In the genomic region with DNA sequence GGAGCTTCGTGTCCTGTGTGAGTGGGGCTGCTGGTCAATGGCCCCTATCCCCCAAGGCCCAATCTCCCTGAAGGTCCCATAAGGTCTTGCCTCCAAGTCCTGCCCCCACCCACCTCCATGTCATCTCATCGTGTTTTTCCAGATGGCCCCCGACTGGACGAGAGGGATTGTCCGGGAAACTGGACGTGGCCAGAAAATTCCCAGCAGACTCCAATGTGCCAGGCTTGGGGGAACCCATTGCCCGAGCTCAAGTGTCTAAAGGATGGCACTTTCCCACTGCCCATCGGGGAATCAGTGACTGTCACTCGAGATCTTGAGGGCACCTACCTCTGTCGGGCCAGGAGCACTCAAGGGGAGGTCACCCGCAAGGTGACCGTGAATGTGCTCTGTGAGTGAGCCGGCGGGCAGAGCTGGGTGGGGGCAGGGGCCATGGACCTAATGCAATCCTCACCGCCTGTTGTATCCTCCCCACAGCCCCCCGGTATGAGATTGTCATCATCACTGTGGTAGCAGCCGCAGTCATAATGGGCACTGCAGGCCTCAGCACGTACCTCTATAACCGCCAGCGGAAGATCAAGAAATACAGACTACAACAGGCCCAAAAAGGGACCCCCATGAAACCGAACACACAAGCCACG, we compare ENCODE assay signal across 16 cellular contexts. TPM values are rescaled to one million over a fixed set of nuclear protein-coding genes. Genes with fewer than 3 reads are reported as not detected.
DNase-seq lines count a peak whose midpoint lies in the region; ATAC-seq, FAIRE-seq and TF ChIP-seq lines count a peak whose summit lies in the region.
"Had no signal": no experiment of that assay in that cellular context is flagged by ENCODE, and none has a peak within 500 bp of the region (broad histone marks: within the 10 kb centered on the region; RNA-seq: fewer than 3 reads in every experiment).

No MANE protein-coding gene starts in this region.

- H3K9ac ChIP-seq in K562 (ENCODE audit: insufficient read depth in 1 of 2, low read depth in 2 of 2, low read length in 2 of 2) = peak overlapping the region in 1 of 2 experiments; percentile 41; a peak in 2 of 4 replicates
- H3K9ac ChIP-seq: GM23248 had no signal

- H3K27ac ChIP-seq in K562 (ENCODE audit: extremely low read depth, low read depth, low read length) (no peak overlapping the region), upper lobe of left lung (peak overlapping the region; percentile 74 to 77 (median 75))
- H3K27ac ChIP-seq: A549, GM23248, HL-60 had no signal

- TF ChIP-seq RAD21 in K562 (CRISPR knock-in tag; conservative IDR thresholded peaks at IDR 0.05 in 1 of 2, IDR thresholded peaks at IDR 0.05 in 1 of 2) = no peak

- 93% methylated on average over 21 of the region's 22 CpGs for WGBS in K562 (ENCODE audit: insufficient coverage, low coverage, missing lambda C conversion rate)
- 88 to 93% methylated on average over 17 to 21 of the region's 22 CpGs for WGBS in upper lobe of left lung, 2 donors

- CTCF ChIA-PET in K562 (lab: Yijun Ruan, JAX; ENCODE audit: low intra/inter-chr PET ratio) = no interaction called here

- in situ Hi-C loops in K562 (cut with MboI) = no loop called here
- in situ Hi-C loops in G401 (cut with HindIII; ENCODE audit: low sequenced_read_pairs) = no loop called here

- H4K20me1 ChIP-seq in K562 (replicated peaks; ENCODE audit: control insufficient read depth, insufficient read depth, low read length) = no peaks in the 10 kb centered on the region

- TF ChIP-seq EP300 in K562 (IDR thresholded peaks at IDR 0.05; ENCODE audit: low read length) (no peak), upper lobe of left lung (IDR thresholded peaks at IDR 0.05) (no peak)

- peaks cover 59% of the 10 kb centered on the region for H3K36me3 ChIP-seq in K562 (ENCODE audit: control insufficient read depth, insufficient read depth, low read length)
- peaks cover 21 to 63% (median 48%) of the 10 kb centered on the region in 4 donors for H3K36me3 ChIP-seq in upper lobe of left lung

- no peak for FAIRE-seq in K562 (lab: Jason Lieb, UNC)
- FAIRE-seq: A549, GM18507, GM19239 had no signal

- BruUV-seq in K562 (replicated peaks; lab: Mats Ljungman, UMichigan) = no TSS peak

- H2AFZ ChIP-seq in K562 (ENCODE audit: low read depth, low read length) = no peak overlapping the region
- H2AFZ ChIP-seq: GM23248 had no signal

- intact Hi-C loops in Right ventricle myocardium inferior (cut with DNase I) (no loop called here), Right ventricle myocardium superior (cut with DNase I) (no loop called here), K562 (cut with micrococcal nuclease) (no loop called here)

- H3K4me3 ChIP-seq in K562 = no peak overlapping the region
- peak overlapping the region in 1 of 4 donors; percentile 34 for H3K4me3 ChIP-seq in upper lobe of left lung
- H3K4me3 ChIP-seq: A549, GM23248 had no signal

- H3K27me3 ChIP-seq in K562 (ENCODE audit: control insufficient read depth in 2 of 2, insufficient read depth in 2 of 2, low read length in 2 of 2) = no peaks in the 10 kb centered on the region
- peaks cover 0 to 7% (median 4%) of the 10 kb centered on the region in 4 donors for H3K27me3 ChIP-seq in upper lobe of left lung

- TF ChIP-seq POLR2A in K562 (conservative IDR thresholded peaks at IDR 0.05) = no peak
- TF ChIP-seq POLR2A in upper lobe of left lung (IDR thresholded peaks at IDR 0.05) = no peak

- POLR2A ChIA-PET in K562 (lab: Yijun Ruan, JAX) = interaction anchor here (0.5 to 6.2 kb wide), 2 partner anchors 14 to 16 kb away, joined by 3 to 74 read pairs; a partner anchor contains a TSS

- H3K79me2 ChIP-seq in K562 (ENCODE audit: control insufficient read depth, insufficient read depth, low read length) = peaks cover 38% of the 10 kb centered on the region

- H3K9me1 ChIP-seq in K562 (ENCODE audit: control insufficient read depth, insufficient read depth, low read length) = peaks cover 6% of the 10 kb centered on the region

- ATAC-seq in Right ventricle myocardium inferior (no peak), Right ventricle myocardium superior (ENCODE audit: poor library complexity) (no peak), K562 (no peak), upper lobe of left lung (ENCODE audit: low FRiP score in 2 of 2) (no peak)
- ATAC-seq: A549 had no signal

- no peaks in the 10 kb centered on the region for H3K9me3 ChIP-seq in K562 (replicated peaks; ENCODE audit: control insufficient read depth, insufficient read depth, low read depth, low read length)
- H3K9me3 ChIP-seq in upper lobe of left lung = no peaks in the 10 kb centered on the region
- H3K9me3 ChIP-seq: A549 had no signal

- H3K4me2 ChIP-seq in K562 (ENCODE audit: insufficient read depth, low read length) = no peak overlapping the region
- H3K4me2 ChIP-seq: A549 had no signal

- peaks cover 30 to 62% of the 10 kb centered on the region in 2 experiments; a peak in 4 of 5 replicates for H3K4me1 ChIP-seq in K562 (replicated peaks in 1 of 2; ENCODE audit: control insufficient read depth in 2 of 2, insufficient read depth in 2 of 2, low read length in 2 of 2)
- peaks cover 62 to 93% (median 83%) of the 10 kb centered on the region in 4 donors for H3K4me1 ChIP-seq in upper lobe of left lung

- peak; percentile 23 for DNase-seq in Right ventricle myocardium inferior (ENCODE audit: missing footprints)
- DNase-seq in Right ventricle myocardium superior = no peak
- no peak for DNase-seq in K562 (ENCODE audit: extremely low read depth in 1 of 4, low spot score in 3 of 4)
- DNase-seq in upper lobe of left lung = peak in 1 of 2 donors; percentile 61
- no peak for DNase-seq in NCI-H524 (lab: John Stamatoyannopoulos, UW)
- DNase-seq in G401 (ENCODE audit: low spot score) = no peak
- DNase-seq: DMS53, GM23248, KG1, NCI-H1105, NCI-H187 had no signal

- TF ChIP-seq CTCF in K562 (IDR thresholded peaks at IDR 0.05 in 2 of 3, conservative IDR thresholded peaks at IDR 0.05 in 1 of 3; ENCODE audit: insufficient read depth in 2 of 3, low read depth in 1 of 3, low read length in 3 of 3) = no peak
- no peak for TF ChIP-seq CTCF in upper lobe of left lung (IDR thresholded peaks at IDR 0.05)

RNA-seq across cellular contexts. Expression of a gene that starts 2.0 kb away (rescaled TPM):
- 0.30 TPM for total RNA-seq in Right ventricle myocardium inferior
- 0.46 TPM for total RNA-seq in Right ventricle myocardium superior
- total RNA-seq in K562 (2011; cell fraction: chromatin; rRNA removed; ENCODE audit: low replicate concordance) = 14.7 and 49.5 TPM in 2 replicates
- total RNA-seq in K562 (2011; cell fraction: nucleolus; rRNA removed) = 93.9 and 101 TPM in 2 replicates
- total RNA-seq in K562 (2011; cell fraction: nucleoplasm; rRNA removed) = 52.0 and 56.5 TPM in 2 replicates
- total RNA-seq in K562 (2014; rRNA removed) = 86.1 and 93.8 TPM in 2 replicates
- 18.9 and 20.3 TPM in 2 replicates for total RNA-seq in K562 (2014; rRNA removed; fragmentation: Illumina TruSeq; extraction: Trizol)
- total RNA-seq in K562 (2015; rRNA removed; fragmentation: Illumina TruSeq; extraction: Trizol) = 42.0 and 43.4 TPM in 2 replicates
- total RNA-seq in K562 (2021) = 62.6 and 65.5 TPM in 2 replicates
- polyA plus RNA-seq in K562 (2011; rRNA removed) = 29.5 and 34.4 TPM in 2 replicates
- polyA plus RNA-seq in K562 (2011; cell fraction: cytosol; rRNA removed) = 49.4 and 120 TPM in 2 replicates
- polyA plus RNA-seq in K562 (2011; cell fraction: nucleus; rRNA removed) = 11.2 and 16.0 TPM in 2 replicates
- 69.5 and 104 TPM in 2 replicates for polyA plus RNA-seq in K562 (2012)
- 21.0 and 45.3 TPM in 2 replicates for polyA plus RNA-seq in K562 (2014; fragmentation: Illumina TruSeq; extraction: Trizol)
- polyA plus RNA-seq in K562 (2014; fragmentation: Nextera tagmentation; extraction: Ambion mirVana) = 10 to 100 TPM; 14.1 to 29.6 TPM
- 83.8 and 96.6 TPM in 2 replicates for polyA plus RNA-seq in K562 (2014; rRNA removed)
- polyA minus RNA-seq in K562 (2011; rRNA and poly(A)+ RNA removed) = 5.9 and 9.1 TPM in 2 replicates
- 18.7 and 19.2 TPM in 2 replicates for polyA minus RNA-seq in K562 (2011; cell fraction: cytosol; rRNA and poly(A)+ RNA removed)
- polyA minus RNA-seq in K562 (2011; cell fraction: nucleus; rRNA and poly(A)+ RNA removed) = 13.2 and 16.6 TPM in 2 replicates
- 10 to 100 TPM in 5 of 6 donors, 1 to 10 TPM in 1; 6.3 to 24.3 (median 12.0) TPM for total RNA-seq in upper lobe of left lung
- total RNA-seq in G401 (2014; rRNA removed; shearing (Covaris generic)) = 2.4 and 7.1 TPM in 2 replicates
- total RNA-seq: M059J had no signal
- polyA plus RNA-seq: A549 had no signal

RNA-seq across cellular contexts. Expression of a gene that starts 5.0 kb away (rescaled TPM):
- total RNA-seq in Right ventricle myocardium inferior (0.38 TPM), Right ventricle myocardium superior (0.11 TPM), K562 (2014; rRNA removed) (39.7 TPM in 2 replicates), K562 (2014; rRNA removed; fragmentation: Illumina TruSeq; extraction: Trizol) (1.7 and 3.7 TPM in 2 replicates), K562 (2015; rRNA removed; fragmentation: Illumina TruSeq; extraction: Trizol) (13.7 and 16.6 TPM in 2 replicates), K562 (2021) (69.7 and 89.5 TPM in 2 replicates), upper lobe of left lung (100 to 1,000 TPM in 1 of 6 donors, 10 to 100 TPM in 5; 19.5 to 102 (median 27.2) TPM)
- total RNA-seq in K562 (2011; cell fraction: chromatin; rRNA removed; ENCODE audit: low replicate concordance) = 152 and 610 TPM in 2 replicates
- 442 and 477 TPM in 2 replicates for total RNA-seq in K562 (2011; cell fraction: nucleolus; rRNA removed)
- total RNA-seq in K562 (2011; cell fraction: nucleoplasm; rRNA removed) = 261 and 266 TPM in 2 replicates
- polyA plus RNA-seq in K562 (2011; rRNA removed) (29.9 and 58.7 TPM in 2 replicates), K562 (2014; fragmentation: Illumina TruSeq; extraction: Trizol) (12.1 and 29.4 TPM in 2 replicates), K562 (2014; fragmentation: Nextera tagmentation; extraction: Ambion mirVana) (under 1 TPM; 0.10 to 0.11 TPM), K562 (2014; rRNA removed) (97.4 and 114 TPM in 2 replicates)
- polyA plus RNA-seq in K562 (2011; cell fraction: cytosol; rRNA removed) = 50.3 and 80.3 TPM in 2 replicates
- 748 and 1,281 TPM in 2 replicates for polyA plus RNA-seq in K562 (2011; cell fraction: nucleus; rRNA removed)
- 45.0 and 59.7 TPM in 2 replicates for polyA plus RNA-seq in K562 (2012)
- 4.9 and 6.5 TPM in 2 replicates for polyA minus RNA-seq in K562 (2011; rRNA and poly(A)+ RNA removed)
- polyA minus RNA-seq in K562 (2011; cell fraction: cytosol; rRNA and poly(A)+ RNA removed) = 19.6 and 29.4 TPM in 2 replicates
- 91.7 and 98.6 TPM in 2 replicates for polyA minus RNA-seq in K562 (2011; cell fraction: nucleus; rRNA and poly(A)+ RNA removed)
- total RNA-seq in G401 (2014; rRNA removed; shearing (Covaris generic)) = 13.2 and 14.8 TPM in 2 replicates

RNA-seq across cellular contexts. Expression of a gene that starts 13.8 kb away (rescaled TPM):
- 8.6 TPM for total RNA-seq in Right ventricle myocardium inferior
- 6.4 TPM for total RNA-seq in Right ventricle myocardium superior
- total RNA-seq in K562 (2011; cell fraction: chromatin; rRNA removed; ENCODE audit: low replicate concordance) = 41.5 and 107 TPM in 2 replicates
- total RNA-seq in K562 (2011; cell fraction: nucleolus; rRNA removed) = 83.4 and 99.6 TPM in 2 replicates
- 76.3 and 76.6 TPM in 2 replicates for total RNA-seq in K562 (2011; cell fraction: nucleoplasm; rRNA removed)
- total RNA-seq in K562 (2014; rRNA removed) = 17.4 and 26.0 TPM in 2 replicates
- 11.9 and 12.1 TPM in 2 replicates for total RNA-seq in K562 (2014; rRNA removed; fragmentation: Illumina TruSeq; extraction: Trizol)
- total RNA-seq in K562 (2015; rRNA removed; fragmentation: Illumina TruSeq; extraction: Trizol) = 23.6 and 24.1 TPM in 2 replicates
- total RNA-seq in K562 (2021) = 22.3 and 22.6 TPM in 2 replicates
- 13.1 and 21.4 TPM in 2 replicates for polyA plus RNA-seq in K562 (2011; rRNA removed)
- polyA plus RNA-seq in K562 (2011; cell fraction: cytosol; rRNA removed) = 20.2 and 23.1 TPM in 2 replicates
- 17.5 and 30.7 TPM in 2 replicates for polyA plus RNA-seq in K562 (2011; cell fraction: nucleus; rRNA removed)
- polyA plus RNA-seq in K562 (2012) = 22.4 and 63.2 TPM in 2 replicates
- polyA plus RNA-seq in K562 (2014; fragmentation: Illumina TruSeq; extraction: Trizol) = 24.4 and 29.9 TPM in 2 replicates
- polyA plus RNA-seq in K562 (2014; fragmentation: Nextera tagmentation; extraction: Ambion mirVana) = 1 to 10 TPM; 2.3 to 2.4 TPM
- polyA plus RNA-seq in K562 (2014; rRNA removed) = 13.4 TPM in 2 replicates
- 19.6 and 21.5 TPM in 2 replicates for polyA minus RNA-seq in K562 (2011; rRNA and poly(A)+ RNA removed)
- polyA minus RNA-seq in K562 (2011; cell fraction: cytosol; rRNA and poly(A)+ RNA removed) = 21.5 and 23.8 TPM in 2 replicates
- 13.8 and 17.4 TPM in 2 replicates for polyA minus RNA-seq in K562 (2011; cell fraction: nucleus; rRNA and poly(A)+ RNA removed)
- 100 to 1,000 TPM; 190 to 791 (median 356) TPM for total RNA-seq in upper lobe of left lung
- total RNA-seq in G401 (2014; rRNA removed; shearing (Covaris generic)) = 14.5 and 16.9 TPM in 2 replicates

RNA-seq across cellular contexts. Expression of a gene that starts 24.9 kb away (rescaled TPM):
- total RNA-seq in Right ventricle myocardium inferior (0.65 TPM), Right ventricle myocardium superior (0.91 TPM), K562 (2014; rRNA removed) (2.7 and 3.0 TPM in 2 replicates), K562 (2014; rRNA removed; fragmentation: Illumina TruSeq; extraction: Trizol) (0.64 and 0.69 TPM in 2 replicates), K562 (2015; rRNA removed; fragmentation: Illumina TruSeq; extraction: Trizol) (2.7 and 2.9 TPM in 2 replicates), K562 (2021) (3.3 and 5.8 TPM in 2 replicates), upper lobe of left lung (10 to 100 TPM in 1 of 6 donors, 1 to 10 TPM in 5; 1.8 to 21.6 (median 5.4) TPM)
- 4.3 and 14.7 TPM in 2 replicates for total RNA-seq in K562 (2011; cell fraction: chromatin; rRNA removed; ENCODE audit: low replicate concordance)
- total RNA-seq in K562 (2011; cell fraction: nucleolus; rRNA removed) = 8.3 and 10.8 TPM in 2 replicates
- total RNA-seq in K562 (2011; cell fraction: nucleoplasm; rRNA removed) = 5.3 and 6.4 TPM in 2 replicates
- polyA plus RNA-seq in K562 (2011; rRNA removed) (2.2 and 3.2 TPM in 2 replicates), K562 (2014; fragmentation: Illumina TruSeq; extraction: Trizol) (1.5 and 1.9 TPM in 2 replicates), K562 (2014; fragmentation: Nextera tagmentation; extraction: Ambion mirVana) (under 1 TPM; 0.24 to 0.56 TPM), K562 (2014; rRNA removed) (4.5 and 5.1 TPM in 2 replicates)
- 2.2 and 3.4 TPM in 2 replicates for polyA plus RNA-seq in K562 (2011; cell fraction: cytosol; rRNA removed)
- 9.0 and 17.2 TPM in 2 replicates for polyA plus RNA-seq in K562 (2011; cell fraction: nucleus; rRNA removed)
- polyA plus RNA-seq in K562 (2012) = 3.3 and 8.0 TPM in 2 replicates
- polyA minus RNA-seq in K562 (2011; rRNA and poly(A)+ RNA removed) = 0.18 and 0.39 TPM in 2 replicates
- 1.0 and 2.0 TPM in 2 replicates for polyA minus RNA-seq in K562 (2011; cell fraction: cytosol; rRNA and poly(A)+ RNA removed)
- polyA minus RNA-seq in K562 (2011; cell fraction: nucleus; rRNA and poly(A)+ RNA removed) = 1.1 and 1.3 TPM in 2 replicates
- 0.55 and 1.6 TPM in 2 replicates for total RNA-seq in G401 (2014; rRNA removed; shearing (Covaris generic))

RNA-seq across cellular contexts. Expression of a gene that starts 31.1 kb away (rescaled TPM):
- 20.1 TPM for total RNA-seq in Right ventricle myocardium inferior
- 19.8 TPM for total RNA-seq in Right ventricle myocardium superior
- 10.6 and 53.0 TPM in 2 replicates for total RNA-seq in K562 (2011; cell fraction: chromatin; rRNA removed; ENCODE audit: low replicate concordance)
- 44.7 and 46.7 TPM in 2 replicates for total RNA-seq in K562 (2011; cell fraction: nucleolus; rRNA removed)
- 24.2 and 28.0 TPM in 2 replicates for total RNA-seq in K562 (2011; cell fraction: nucleoplasm; rRNA removed)
- total RNA-seq in K562 (2014; rRNA removed) = 47.0 and 59.4 TPM in 2 replicates
- total RNA-seq in K562 (2014; rRNA removed; fragmentation: Illumina TruSeq; extraction: Trizol) = 9.7 and 15.9 TPM in 2 replicates
- total RNA-seq in K562 (2015; rRNA removed; fragmentation: Illumina TruSeq; extraction: Trizol) = 28.9 and 29.7 TPM in 2 replicates
- total RNA-seq in K562 (2021) = 34.8 and 36.8 TPM in 2 replicates
- 22.3 and 33.3 TPM in 2 replicates for polyA plus RNA-seq in K562 (2011; rRNA removed)
- polyA plus RNA-seq in K562 (2011; cell fraction: cytosol; rRNA removed) = 47.1 and 82.4 TPM in 2 replicates
- 33.5 and 61.9 TPM in 2 replicates for polyA plus RNA-seq in K562 (2011; cell fraction: nucleus; rRNA removed)
- polyA plus RNA-seq in K562 (2012) = 27.6 and 42.2 TPM in 2 replicates
- 47.2 and 55.3 TPM in 2 replicates for polyA plus RNA-seq in K562 (2014; fragmentation: Illumina TruSeq; extraction: Trizol)
- polyA plus RNA-seq in K562 (2014; fragmentation: Nextera tagmentation; extraction: Ambion mirVana) = 1 to 10 TPM; 2.5 to 5.8 TPM
- polyA plus RNA-seq in K562 (2014; rRNA removed) = 49.2 and 49.8 TPM in 2 replicates
- polyA minus RNA-seq in K562 (2011; rRNA and poly(A)+ RNA removed) = 4.9 and 9.2 TPM in 2 replicates
- polyA minus RNA-seq in K562 (2011; cell fraction: cytosol; rRNA and poly(A)+ RNA removed) = 14.3 and 14.5 TPM in 2 replicates
- 5.3 and 9.6 TPM in 2 replicates for polyA minus RNA-seq in K562 (2011; cell fraction: nucleus; rRNA and poly(A)+ RNA removed)
- 10 to 100 TPM; 16.6 to 27.5 (median 26.0) TPM for total RNA-seq in upper lobe of left lung
- total RNA-seq in G401 (2014; rRNA removed; shearing (Covaris generic)) = 25.2 and 26.2 TPM in 2 replicates
